In the genomic region with DNA sequence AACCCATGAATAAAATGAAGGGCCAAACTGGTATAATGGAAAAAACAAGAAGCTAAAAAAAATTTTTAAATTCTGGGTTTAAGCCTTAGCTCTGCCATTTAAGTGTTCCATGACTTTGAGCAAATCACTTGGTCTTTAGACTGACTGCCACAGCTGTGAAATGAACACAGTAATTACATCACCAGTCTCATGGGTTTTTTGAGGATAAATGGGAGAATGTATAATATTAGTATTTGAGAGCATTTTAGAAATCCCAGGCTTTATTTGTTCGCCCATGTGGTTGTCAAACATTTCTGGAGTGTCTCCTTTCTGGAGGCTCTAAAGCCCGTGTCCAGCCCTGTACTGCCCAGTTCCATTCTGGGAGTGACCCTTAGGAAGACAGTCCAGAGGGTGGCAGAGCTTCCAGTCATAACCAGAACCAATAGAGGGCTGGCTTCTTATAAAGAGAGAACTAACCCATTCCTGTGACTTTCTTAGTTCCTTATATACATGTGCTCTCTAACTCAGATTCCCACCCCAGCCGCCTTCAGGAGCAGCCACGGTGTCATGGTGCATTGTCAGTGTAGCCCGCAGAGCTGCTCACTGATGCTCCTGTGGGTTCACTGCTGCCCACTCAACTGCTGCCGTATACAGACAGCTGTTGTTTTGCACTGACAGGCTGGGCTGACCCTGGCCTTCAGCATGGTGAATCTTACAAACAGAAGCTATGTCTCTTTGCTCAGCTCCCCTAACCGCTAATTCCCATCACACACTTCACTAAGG, we compare ENCODE assay signal across 13 cellular contexts. TPM values are rescaled to one million over a fixed set of nuclear protein-coding genes. Genes with fewer than 3 reads are reported as not detected.
"Had no signal": no experiment of that assay in that cellular context is flagged by ENCODE, and none has a peak within 500 bp of the region (broad histone marks: within the 10 kb centered on the region; RNA-seq: fewer than 3 reads in every experiment).

No MANE protein-coding gene starts in this region.

- H3K27me3 ChIP-seq: right atrium auricular region, transverse colon had no signal

- H3K4me3 Mint-ChIP-seq: activated CD8-positive, alpha-beta T cell treated with anti-CD3 and anti-CD28 coated beads, Interleukin-2, amount 10 ng/mL, durations not matched to agents 7 days and 5 days; effector memory CD8-positive, alpha-beta T cell; naive thymus-derived CD8-positive, alpha-beta T cell; stimulated activated effector memory CD8-positive, alpha-beta T cell treated with anti-CD3 and anti-CD28 coated beads, Interleukin-12 subunit alpha, Interleukin-12 subunit beta, amount 100 ng/mL, for 72 hours had no signal

- ATAC-seq: activated CD8-positive, alpha-beta T cell treated with anti-CD3 and anti-CD28 coated beads, Interleukin-2, amount 10 ng/mL, durations not matched to agents 7 days and 5 days; effector memory CD8-positive, alpha-beta T cell; naive thymus-derived CD8-positive, alpha-beta T cell; stimulated activated effector memory CD8-positive, alpha-beta T cell treated with anti-CD3 and anti-CD28 coated beads, Interleukin-12 subunit alpha, Interleukin-12 subunit beta, amount 100 ng/mL, for 72 hours had no signal

- H3K4me1 ChIP-seq: lower lobe of right lung had no signal

- H3K4me3 ChIP-seq: coronary artery, lower lobe of right lung, right atrium auricular region, transverse colon had no signal

- H3K27ac ChIP-seq: coronary artery, lower lobe of right lung had no signal

- H3K9me3 Mint-ChIP-seq: effector memory CD8-positive, alpha-beta T cell; naive thymus-derived CD8-positive, alpha-beta T cell; stimulated activated effector memory CD8-positive, alpha-beta T cell treated with anti-CD3 and anti-CD28 coated beads, Interleukin-12 subunit alpha, Interleukin-12 subunit beta, amount 100 ng/mL, for 72 hours had no signal

- H3K27ac Mint-ChIP-seq: activated CD8-positive, alpha-beta T cell treated with anti-CD3 and anti-CD28 coated beads, Interleukin-2, amount 10 ng/mL, durations not matched to agents 7 days and 5 days; effector memory CD8-positive, alpha-beta T cell; naive thymus-derived CD8-positive, alpha-beta T cell; stimulated activated effector memory CD8-positive, alpha-beta T cell treated with anti-CD3 and anti-CD28 coated beads, Interleukin-12 subunit alpha, Interleukin-12 subunit beta, amount 100 ng/mL, for 72 hours had no signal

- DNase-seq: activated CD4-positive, alpha-beta T cell treated with anti-CD3 and anti-CD28 coated beads for 1 hour; activated CD8-positive, alpha-beta T cell treated with anti-CD3 and anti-CD28 coated beads, Interleukin-2, amount 10 ng/mL, durations not matched to agents 7 days and 5 days; activated naive CD4-positive, alpha-beta T cell treated with Interleukin-2 at 50 U/mL for 16 hours; effector memory CD8-positive, alpha-beta T cell; left cardiac atrium; lower lobe of right lung; midbrain; naive thymus-derived CD8-positive, alpha-beta T cell; T-helper 9 cell; transverse colon had no signal

- H3K36me3 Mint-ChIP-seq: naive thymus-derived CD8-positive, alpha-beta T cell; stimulated activated effector memory CD8-positive, alpha-beta T cell treated with anti-CD3 and anti-CD28 coated beads, Interleukin-12 subunit alpha, Interleukin-12 subunit beta, amount 100 ng/mL, for 72 hours had no signal

- H3K36me3 ChIP-seq: lower lobe of right lung, right atrium auricular region, transverse colon had no signal

- H3K9me3 ChIP-seq: lower lobe of right lung, right atrium auricular region, transverse colon had no signal

- H3K4me1 Mint-ChIP-seq: stimulated activated effector memory CD8-positive, alpha-beta T cell treated with anti-CD3 and anti-CD28 coated beads, Interleukin-12 subunit alpha, Interleukin-12 subunit beta, amount 100 ng/mL, for 72 hours had no signal

RNA-seq across cellular contexts. Expression of gene BOC, which starts 44.7 kb away (rescaled TPM):
- total RNA-seq: activated CD8-positive, alpha-beta T cell treated with anti-CD3 and anti-CD28 coated beads, Interleukin-2, amount 10 ng/mL, durations not matched to agents 7 days and 5 days; naive thymus-derived CD8-positive, alpha-beta T cell had no signal
